Comparison of ENCODE assay signal across 25 cellular contexts in genomic region chr6:108966236-108966635, GRCh38.
DNase-seq lines count a peak whose midpoint lies in the region; ATAC-seq and TF ChIP-seq lines count a peak whose summit lies in the region.
"Had no signal": no experiment of that assay in that cellular context is flagged by ENCODE, and none has a peak within 500 bp of the region (broad histone marks: within the 10 kb centered on the region; RNA-seq: fewer than 3 reads in every experiment).

No MANE protein-coding gene starts in this region.

- H3K4me2 ChIP-seq in BLaER1: peak overlapping the region; percentile 72
- H3K4me2 ChIP-seq: SK-N-SH had no signal

- peaks cover 34% of the 10 kb centered on the region for H3K4me1 ChIP-seq in BLaER1
- H3K4me1 ChIP-seq: breast epithelium had no signal

- peak in 1 of 3 donors; percentile 19 for ATAC-seq in natural killer cell
- no peak for ATAC-seq in stimulated activated memory B cell treated with anti-CD40 and anti-IgM and Interleukin-4, amounts not matched to agents 10 μg/mL and 1 μg/mL and 100 μg/mL, for 72 hours
- ATAC-seq: left lobe of liver had no signal

- H3K9ac ChIP-seq in BLaER1: no peak overlapping the region
- H3K9ac ChIP-seq: SK-N-SH had no signal

- intact Hi-C loops in CD14-positive monocyte (cut with micrococcal nuclease) (loop anchor here in 1 of 2 donors (5.0 to 10.0 kb wide), 3 partner anchors 46 to 399 kb away; no protein-coding TSS in a partner anchor), natural killer cell (cut with micrococcal nuclease) (loop anchor here (2.0 to 5.0 kb wide), 4 partner anchors 23 to 106 kb away; no protein-coding TSS in a partner anchor)

- no peaks in the 10 kb centered on the region for H3K27me3 ChIP-seq in BLaER1
- H3K27me3 ChIP-seq: breast epithelium had no signal

- H3K9me3 Mint-ChIP-seq in CD14-positive monocyte: peaks cover 0 to 3% (median 0%) of the 10 kb centered on the region in 7 donors
- no peaks in the 10 kb centered on the region for H3K9me3 Mint-ChIP-seq in natural killer cell
- no peaks in the 10 kb centered on the region for H3K9me3 Mint-ChIP-seq in stimulated activated memory B cell treated with anti-CD40 and anti-IgM and Interleukin-4, amounts not matched to agents 10 μg/mL and 1 μg/mL and 100 μg/mL, for 72 hours
- H3K9me3 Mint-ChIP-seq: activated naive CD4-positive, alpha-beta T cell treated with anti-CD3 and anti-CD28 coated beads, Interleukin-2, amount 50 U/mL, for 72 hours; activated T-helper 17 cell treated with anti-CD3 and anti-CD28 coated beads, Interleukin-2, amount 50 U/mL, for 72 hours; T-helper 2 cell treated with Interferon-gamma antibody and Interleukin-4, amounts not matched to agents 5 μg/mL and 100 μg/mL, for 36 hours had no signal

- H3K27ac Mint-ChIP-seq in CD14-positive monocyte: peak overlapping the region; percentile 78 to 93 (median 87)
- peak overlapping the region; percentile 59 to 88 for H3K27ac Mint-ChIP-seq in natural killer cell
- no peak overlapping the region for H3K27ac Mint-ChIP-seq in stimulated activated memory B cell treated with anti-CD40 and anti-IgM and Interleukin-4, amounts not matched to agents 10 μg/mL and 1 μg/mL and 100 μg/mL, for 72 hours
- H3K27ac Mint-ChIP-seq: activated naive CD4-positive, alpha-beta T cell treated with anti-CD3 and anti-CD28 coated beads, Interleukin-2, amount 50 U/mL, for 72 hours; activated T-helper 17 cell treated with anti-CD3 and anti-CD28 coated beads, Interleukin-2, amount 50 U/mL, for 72 hours; T-helper 2 cell treated with Interferon-gamma antibody and Interleukin-4, amounts not matched to agents 5 μg/mL and 100 μg/mL, for 36 hours had no signal

- no peaks in the 10 kb centered on the region for H4K20me1 ChIP-seq in BLaER1

- 0 out of 2 replicates have a peak overlapping the region, but pooled peaks have one; percentile 4 for H3K4me3 ChIP-seq in BLaER1
- H3K4me3 ChIP-seq: breast epithelium had no signal

- H3K27me3 Mint-ChIP-seq in CD14-positive monocyte (ENCODE audit: low read depth in 3 of 3) (peaks cover 0 to 3% (median 2%) of the 10 kb centered on the region in 3 donors), natural killer cell (ENCODE audit: low read depth in 2 of 2) (no peaks in the 10 kb centered on the region)
- no peaks in the 10 kb centered on the region for H3K27me3 Mint-ChIP-seq in stimulated activated memory B cell treated with anti-CD40 and anti-IgM and Interleukin-4, amounts not matched to agents 10 μg/mL and 1 μg/mL and 100 μg/mL, for 72 hours
- H3K27me3 Mint-ChIP-seq: activated T-helper 17 cell treated with anti-CD3 and anti-CD28 coated beads, Interleukin-2, amount 50 U/mL, for 72 hours; progenitor cell of endocrine pancreas had no signal

- no peak for DNase-seq in CD14-positive monocyte (ENCODE audit: low spot score)
- peak; percentile 41 for DNase-seq in NCI-H69 (lab: John Stamatoyannopoulos, UW)
- no peak for DNase-seq in natural killer cell
- DNase-seq in activated effector memory CD4-positive, alpha-beta T cell treated with anti-CD3 and anti-CD28 coated beads, Interleukin-2, amount 50 U/mL, for 16 hours: no peak
- DNase-seq in SW 1271 (lab: John Stamatoyannopoulos, UW): no peak
- no peak for DNase-seq in activated naive CD4-positive, alpha-beta T cell treated with Interleukin-2 at 50 U/mL for 16 hours
- DNase-seq: activated CD4-positive, alpha-beta T cell treated with anti-CD3 and anti-CD28 coated beads for 4 hours; activated CD8-positive, alpha-beta T cell treated with anti-CD3 and anti-CD28 coated beads, Interleukin-2, amount 10 ng/mL, durations not matched to agents 7 days and 5 days; anterior cingulate cortex; effector CD4-positive, alpha-beta T cell; NCI-H1048; NCI-H446; NCI-H774; RPMI8226; stimulated activated naive CD4-positive, alpha-beta T cell had no signal

- H3K4me3 Mint-ChIP-seq in CD14-positive monocyte (peak overlapping the region; percentile 16 to 79), natural killer cell (peak overlapping the region; percentile 62)
- H3K4me3 Mint-ChIP-seq in stimulated activated memory B cell treated with anti-CD40 and anti-IgM and Interleukin-4, amounts not matched to agents 10 μg/mL and 1 μg/mL and 100 μg/mL, for 72 hours: no peak overlapping the region
- H3K4me3 Mint-ChIP-seq: activated CD8-positive, alpha-beta T cell treated with anti-CD3 and anti-CD28 coated beads, Interleukin-2, amount 10 ng/mL, durations not matched to agents 7 days and 5 days; activated T-helper 17 cell treated with anti-CD3 and anti-CD28 coated beads, Interleukin-2, amount 50 U/mL, for 72 hours; T-helper 2 cell treated with Interferon-gamma antibody and Interleukin-4, amounts not matched to agents 5 μg/mL and 100 μg/mL, for 36 hours had no signal

- H3K36me3 Mint-ChIP-seq in CD14-positive monocyte (peaks cover 0 to 3% of the 10 kb centered on the region in 2 donors), natural killer cell (no peaks in the 10 kb centered on the region)
- no peaks in the 10 kb centered on the region for H3K36me3 Mint-ChIP-seq in stimulated activated memory B cell treated with anti-CD40 and anti-IgM and Interleukin-4, amounts not matched to agents 10 μg/mL and 1 μg/mL and 100 μg/mL, for 72 hours
- H3K36me3 Mint-ChIP-seq: activated naive CD4-positive, alpha-beta T cell treated with anti-CD3 and anti-CD28 coated beads, Interleukin-2, amount 50 U/mL, for 72 hours had no signal

- no peaks in the 10 kb centered on the region for H3K9me3 ChIP-seq in BLaER1
- H3K9me3 ChIP-seq: breast epithelium, Caco-2, SK-N-SH had no signal

- peak overlapping the region; percentile 72; the same call in 1 of the 2 replicates for H3K27ac ChIP-seq in BLaER1

- H3K4me1 Mint-ChIP-seq in CD14-positive monocyte (peaks cover 33% of the 10 kb centered on the region), natural killer cell (peaks cover 38 to 40% of the 10 kb centered on the region in 2 donors)
- peaks cover 16% of the 10 kb centered on the region for H3K4me1 Mint-ChIP-seq in stimulated activated memory B cell treated with anti-CD40 and anti-IgM and Interleukin-4, amounts not matched to agents 10 μg/mL and 1 μg/mL and 100 μg/mL, for 72 hours
- H3K4me1 Mint-ChIP-seq: activated T-helper 17 cell treated with anti-CD3 and anti-CD28 coated beads, Interleukin-2, amount 50 U/mL, for 72 hours had no signal

- H3K36me3 ChIP-seq in BLaER1: no peaks in the 10 kb centered on the region
- H3K36me3 ChIP-seq: breast epithelium had no signal

- TF ChIP-seq CTCF in CD14-positive monocyte (IDR thresholded peaks at IDR 0.05) (no peak), natural killer cell (IDR thresholded peaks at IDR 0.05) (no peak)
